Comparison of ENCODE assay signal across 15 cellular contexts in the genomic region with DNA sequence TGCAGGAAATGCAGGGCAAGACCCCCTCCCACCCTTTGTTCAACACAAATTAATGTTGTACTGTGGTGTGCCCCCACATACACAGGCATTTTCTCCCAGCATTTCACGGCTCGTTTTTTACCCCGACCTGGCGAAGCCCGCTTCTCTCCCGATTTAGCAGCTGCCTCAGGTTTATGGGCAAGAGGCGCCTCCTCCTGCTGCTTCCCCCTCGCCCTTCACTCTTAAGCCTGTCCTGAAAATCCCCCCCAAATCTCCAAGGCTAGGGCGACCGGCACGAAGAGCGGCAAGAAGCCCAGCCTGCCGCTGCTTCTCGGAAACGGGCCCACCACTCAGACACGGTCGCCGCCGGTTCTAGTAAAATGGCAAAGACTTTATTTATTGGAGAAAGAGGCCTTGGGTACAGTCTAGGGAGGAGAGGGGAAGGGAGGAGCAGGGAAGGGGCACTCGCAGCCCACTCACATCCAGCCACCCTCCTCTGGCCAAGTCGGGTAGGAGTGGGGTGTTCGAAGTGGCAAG. TPM values are rescaled to one million over a fixed set of nuclear protein-coding genes. Genes with fewer than 3 reads are reported as not detected.
DNase-seq lines count a peak whose midpoint lies in the region; ATAC-seq and TF ChIP-seq lines count a peak whose summit lies in the region.
"Had no signal": no experiment of that assay in that cellular context is flagged by ENCODE, and none has a peak within 500 bp of the region (broad histone marks: within the 10 kb centered on the region; RNA-seq: fewer than 3 reads in every experiment).

No MANE protein-coding gene starts in this region.

- H3K27me3 ChIP-seq in breast epithelium (peaks cover 21 to 100% of the 10 kb centered on the region in 2 donors), upper lobe of right lung (peaks cover 99% of the 10 kb centered on the region)

- no peak for DNase-seq in stimulated activated naive CD8-positive, alpha-beta T cell treated with anti-CD3 and anti-CD28 coated beads, Interleukin-15, Interleukin-2, amounts not matched to agents 100 U/mL and 50 U/mL, for 24 hours
- no peak for DNase-seq in breast epithelium (ENCODE audit: low spot score in 2 of 2)
- DNase-seq in upper lobe of right lung = no peak
- no peak for DNase-seq in C1 segment of cervical spinal cord (lab: John Stamatoyannopoulos, UW)
- DNase-seq: activated CD8-positive, alpha-beta memory T cell treated with anti-CD3 and anti-CD28 coated beads, Interleukin-2, amount 50 U/mL, for 48 hours; NCI-H446; PC-9; stimulated activated CD4-positive, alpha-beta T cell treated with anti-CD3 and anti-CD28 coated beads, Interleukin-4, amount 100 ng/mL, for 1 hour had no signal

- H3K4me3 Mint-ChIP-seq in stimulated activated naive CD8-positive, alpha-beta T cell treated with anti-CD3 and anti-CD28 coated beads, Interleukin-15, Interleukin-2, amounts not matched to agents 100 ng/mL and 50 ng/mL, for 24 hours = peak overlapping the region; percentile 60
- peak overlapping the region; percentile 77 to 80 (median 80) for H3K4me3 Mint-ChIP-seq in nephron

- H3K36me3 ChIP-seq in breast epithelium (no peaks in the 10 kb centered on the region), upper lobe of right lung (no peaks in the 10 kb centered on the region)

- H3K9me3 Mint-ChIP-seq in stimulated activated naive CD8-positive, alpha-beta T cell treated with anti-CD3 and anti-CD28 coated beads, Interleukin-15, Interleukin-2, amounts not matched to agents 100 ng/mL and 50 ng/mL, for 24 hours = no peaks in the 10 kb centered on the region
- H3K9me3 Mint-ChIP-seq in nephron = no peaks in the 10 kb centered on the region

- H3K4me1 ChIP-seq in breast epithelium (peaks cover 14 to 38% of the 10 kb centered on the region in 2 donors), upper lobe of right lung (peaks cover 48% of the 10 kb centered on the region)

- H3K36me3 Mint-ChIP-seq in stimulated activated naive CD8-positive, alpha-beta T cell treated with anti-CD3 and anti-CD28 coated beads, Interleukin-15, Interleukin-2, amounts not matched to agents 100 ng/mL and 50 ng/mL, for 24 hours (ENCODE audit: low read depth) = no peaks in the 10 kb centered on the region
- no peaks in the 10 kb centered on the region for H3K36me3 Mint-ChIP-seq in nephron (ENCODE audit: low read depth)

- ATAC-seq in stimulated activated naive CD8-positive, alpha-beta T cell treated with anti-CD3 and anti-CD28 coated beads, Interleukin-15, Interleukin-2, amounts not matched to agents 100 U/mL and 50 U/mL, for 24 hours = no peak
- ATAC-seq in upper lobe of right lung = no peak
- ATAC-seq in GM21576 (IDR thresholded peaks at IDR 0.05; ENCODE audit: unreplicated experiment) = no peak
- ATAC-seq in HG03571 (IDR thresholded peaks at IDR 0.05; ENCODE audit: unreplicated experiment) = no peak

- TF ChIP-seq CTCF in breast epithelium (IDR thresholded peaks at IDR 0.05) (no peak), nephron (IDR thresholded peaks at IDR 0.05; ENCODE audit: unreplicated experiment in 3 of 3) (no peak), upper lobe of right lung (IDR thresholded peaks at IDR 0.05) (no peak)

- H3K27ac ChIP-seq in breast epithelium (no peak overlapping the region), upper lobe of right lung (no peak overlapping the region)
- H3K27ac ChIP-seq: PC-9 had no signal

- H3K4me3 ChIP-seq in breast epithelium = peak overlapping the region in 2 of 3 donors; percentile 22 to 56
- peak overlapping the region; percentile 9 for H3K4me3 ChIP-seq in upper lobe of right lung
- H3K4me3 ChIP-seq: lung, PC-9 had no signal

- intact Hi-C loops in breast epithelium (cut with DNase I; ENCODE audit: low total_unique reads) (no loop called here), upper lobe of right lung (cut with DNase I) (no loop called here)

- H3K27ac Mint-ChIP-seq in stimulated activated naive CD8-positive, alpha-beta T cell treated with anti-CD3 and anti-CD28 coated beads, Interleukin-15, Interleukin-2, amounts not matched to agents 100 ng/mL and 50 ng/mL, for 24 hours = no peak overlapping the region
- H3K27ac Mint-ChIP-seq in nephron = peak overlapping the region in 2 of 3 experiments; percentile 29 to 82
- H3K27ac Mint-ChIP-seq: H9 had no signal

- H3K4me1 Mint-ChIP-seq in stimulated activated naive CD8-positive, alpha-beta T cell treated with anti-CD3 and anti-CD28 coated beads, Interleukin-15, Interleukin-2, amounts not matched to agents 100 ng/mL and 50 ng/mL, for 24 hours (ENCODE audit: low read depth) = peaks cover 44% of the 10 kb centered on the region
- peaks cover 40% of the 10 kb centered on the region for H3K4me1 Mint-ChIP-seq in nephron

- H3K9me3 ChIP-seq in breast epithelium = no peaks in the 10 kb centered on the region
- H3K9me3 ChIP-seq in upper lobe of right lung = no peaks in the 10 kb centered on the region

- no peak for TF ChIP-seq POLR2A in breast epithelium (IDR thresholded peaks at IDR 0.05)

- H3K27me3 Mint-ChIP-seq in stimulated activated naive CD8-positive, alpha-beta T cell treated with anti-CD3 and anti-CD28 coated beads, Interleukin-15, Interleukin-2, amounts not matched to agents 100 ng/mL and 50 ng/mL, for 24 hours = peaks cover 77% of the 10 kb centered on the region
- H3K27me3 Mint-ChIP-seq in nephron (ENCODE audit: low read depth) = peaks cover 95% of the 10 kb centered on the region

RNA-seq across cellular contexts. Expression of a gene that starts 3.4 kb away (rescaled TPM):
- total RNA-seq in breast epithelium = not detected
- total RNA-seq in upper lobe of right lung = not detected
- total RNA-seq: H9, PC-9, posterior vena cava had no signal
